ENCODE assay signal across 1 cellular context in genomic region chr4:80007745-80008149, GRCh38.
TF ChIP-seq lines count a peak whose summit lies in the region.

No MANE protein-coding gene starts in this region.

TF ChIP-seq in GM23338, 12 proteins besides CTCF, POLR2A, EP300 and RAD21 (continued from another document):
- TF ChIP-seq STAT1 (IDR thresholded peaks at IDR 0.05; ENCODE audit: unreplicated experiment): no peak
- TF ChIP-seq ZNF331 (CRISPR knock-in tag; IDR thresholded peaks at IDR 0.05; ENCODE audit: low read depth): no peak
- no peak for TF ChIP-seq REST (IDR thresholded peaks at IDR 0.05; ENCODE audit: unreplicated experiment)
- no peak for TF ChIP-seq JUNB (IDR thresholded peaks at IDR 0.05; ENCODE audit: unreplicated experiment)
- no peak for TF ChIP-seq POLR2AphosphoS5 (IDR thresholded peaks at IDR 0.05; ENCODE audit: low read depth)
- no peak for TF ChIP-seq EZH2 (IDR thresholded peaks at IDR 0.05; ENCODE audit: low read depth, unreplicated experiment)
- no peak for TF ChIP-seq ZNF114 (CRISPR knock-in tag; IDR thresholded peaks at IDR 0.05)
- TF ChIP-seq, protein P1, sequence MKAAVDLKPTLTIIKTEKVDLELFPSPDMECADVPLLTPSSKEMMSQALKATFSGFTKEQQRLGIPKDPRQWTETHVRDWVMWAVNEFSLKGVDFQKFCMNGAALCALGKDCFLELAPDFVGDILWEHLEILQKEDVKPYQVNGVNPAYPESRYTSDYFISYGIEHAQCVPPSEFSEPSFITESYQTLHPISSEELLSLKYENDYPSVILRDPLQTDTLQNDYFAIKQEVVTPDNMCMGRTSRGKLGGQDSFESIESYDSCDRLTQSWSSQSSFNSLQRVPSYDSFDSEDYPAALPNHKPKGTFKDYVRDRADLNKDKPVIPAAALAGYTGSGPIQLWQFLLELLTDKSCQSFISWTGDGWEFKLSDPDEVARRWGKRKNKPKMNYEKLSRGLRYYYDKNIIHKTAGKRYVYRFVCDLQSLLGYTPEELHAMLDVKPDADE (IDR thresholded peaks at IDR 0.05): no peak
- TF ChIP-seq EZH2phosphoT487 (IDR thresholded peaks at IDR 0.05; ENCODE audit: unreplicated experiment): no peak
- no peak for TF ChIP-seq CREB1 (CRISPR knock-in tag; IDR thresholded peaks at IDR 0.05; ENCODE audit: low read depth)
- TF ChIP-seq NANOG (IDR thresholded peaks at IDR 0.05; ENCODE audit: borderline replicate concordance): no peak
